Comparison of ENCODE assay signal across 8 cellular contexts in genomic region chr19:4267101-4267900, GRCh38. TPM values are rescaled to one million over a fixed set of nuclear protein-coding genes. Genes with fewer than 3 reads are reported as not detected.
A peak's percentile ranks its signal among the peaks of the same experiment; 100 is the strongest.
DNase-seq lines count a peak whose midpoint lies in the region; ATAC-seq, FAIRE-seq and TF ChIP-seq lines count a peak whose summit lies in the region.

No MANE protein-coding gene starts in this region.

- no peaks in the 10 kb centered on the region for H3K4me1 ChIP-seq in pancreas
- no peaks in the 10 kb centered on the region for H3K4me1 ChIP-seq in aorta (ENCODE audit: control insufficient read depth in 1 of 2, insufficient read depth in 2 of 2, low read length in 2 of 2)

- H3K27ac ChIP-seq in pancreas (peak overlapping the region in 1 of 4 donors; percentile 29), aorta (ENCODE audit: low read depth in 1 of 2, low read length in 2 of 2) (no peak overlapping the region)

- H3K4me3 ChIP-seq in pancreas = no peak overlapping the region
- no peak overlapping the region for H3K4me3 ChIP-seq in aorta (ENCODE audit: low read length in 2 of 2)

- H3K27me3 ChIP-seq in pancreas (no peaks in the 10 kb centered on the region), aorta (ENCODE audit: control insufficient read depth in 1 of 2, insufficient read depth in 2 of 2, low read length in 1 of 2) (no peaks in the 10 kb centered on the region)

- intact Hi-C loops in pancreas (cut with DNase I) (loop anchor here in 2 of 3 donors (5.0 to 10.0 kb wide), 2 partner anchors 85 to 88 kb away; no protein-coding TSS in a partner anchor), aorta (cut with DNase I) (loop anchor here (5.0 to 10.0 kb wide), 3 partner anchors 135 to 258 kb away; partner anchors contain the start of genes CHAF1A (in 1 of the 2) and SH3GL1 (in 1 of the 2))

- H3K36me3 ChIP-seq in pancreas (peaks cover 0 to 44% (median 3%) of the 10 kb centered on the region in 3 donors), aorta (ENCODE audit: control insufficient read depth in 1 of 2, insufficient read depth in 2 of 2, low read length in 1 of 2) (peaks cover 0 to 11% of the 10 kb centered on the region in 2 donors)

- H3K9me3 ChIP-seq in pancreas = no peaks in the 10 kb centered on the region
- H3K9me3 ChIP-seq in aorta (ENCODE audit: control insufficient read depth, low read length) = no peaks in the 10 kb centered on the region

- no peak for FAIRE-seq in RCC 7860 (lab: Jason Lieb, UNC)
- no peak for FAIRE-seq in pancreas (lab: Jason Lieb, UNC)

- ATAC-seq in pancreas (peak; percentile 63 to 87 (median 76)), aorta (ENCODE audit: low FRiP score) (peak; percentile 70)

- DNase-seq in AG08396 (ENCODE audit: low spot score) = peak; percentile 73
- DNase-seq in H4 (ENCODE audit: low spot score) = peak; percentile 64
- DNase-seq in RCC 7860 (ENCODE audit: low spot score) = peak; percentile 61
- DNase-seq in activated T-cell treated with anti-CD3 and anti-CD28 coated beads, Interleukin-2, amount 50 U/mL, for 48 hours = peak; percentile 78 to 79
- peak; percentile 21 for DNase-seq in fibroblast of the conjunctiva (ENCODE audit: low read depth)
- DNase-seq in pancreas = peak in 5 of 6 donors; percentile 48 to 87 (median 74)
- peak; percentile 54 to 85 for DNase-seq in aorta
- DNase-seq in ureter (ENCODE audit: low spot score) = no peak

- TF ChIP-seq CTCF in pancreas (IDR thresholded peaks at IDR 0.05) = peak; percentile 70 to 78 (median 72)

- 37 to 48% methylated on average over 19 to 21 of the region's 21 CpGs for WGBS in pancreas, 2 donors
- WGBS in aorta, 2 donors = 39 to 43% methylated on average over 20 to 21 of the region's 21 CpGs

RNA-seq across cellular contexts. Expression of gene SHD, which starts 11.8 kb away (rescaled TPM):
- total RNA-seq in H4 (2014; rRNA removed; shearing (Covaris generic)) = not detected in 2 replicates
- total RNA-seq in pancreas (not detected), aorta (not detected), ureter (not detected)
- polyA plus RNA-seq in pancreas (not detected), aorta (1 to 10 TPM in 1 of 2 donors, not detected in 1; 1.5 TPM)

RNA-seq across cellular contexts. Expression of gene YJU2, which starts 20.4 kb away (rescaled TPM):
- total RNA-seq in H4 (2014; rRNA removed; shearing (Covaris generic)) = 20.9 and 28.9 TPM in 2 replicates
- total RNA-seq in pancreas (10 to 100 TPM in 4 of 6 donors, 1 to 10 TPM in 2; 9.8 to 13.9 (median 11.2) TPM), aorta (10 to 100 TPM; 12.5 to 15.0 TPM), ureter (22.2 TPM)
- polyA plus RNA-seq in pancreas (10 to 100 TPM; 25.0 to 32.0 TPM), aorta (10 to 100 TPM; 12.4 to 25.2 TPM)

RNA-seq across cellular contexts. Expression of gene TMIGD2, which starts 34.9 kb away (rescaled TPM):
- total RNA-seq in H4 (2014; rRNA removed; shearing (Covaris generic)) = not detected in 2 replicates
- total RNA-seq in pancreas (under 1 TPM in 2 of 6 donors, not detected in 4; 0.16 to 0.28 TPM), aorta (under 1 TPM in 1 of 2 donors, not detected in 1; 0.26 TPM), ureter (1.2 TPM)
- polyA plus RNA-seq in pancreas (not detected), aorta (1 to 10 TPM in 1 of 2 donors, under 1 TPM in 1; 0.23 to 1.4 TPM)

RNA-seq across cellular contexts. Expression of gene FSD1, which starts 37.1 kb away (rescaled TPM):
- total RNA-seq in H4 (2014; rRNA removed; shearing (Covaris generic)) = 19.0 and 26.7 TPM in 2 replicates
- total RNA-seq in pancreas (under 1 TPM in 1 of 6 donors, not detected in 5; 0.50 TPM), aorta (under 1 TPM in 1 of 2 donors, not detected in 1; 0.84 TPM), ureter (not detected)
- polyA plus RNA-seq in pancreas (under 1 TPM in 1 of 2 donors, not detected in 1; 0.21 TPM), aorta (not detected)

RNA-seq across cellular contexts. Expression of gene EBI3, which starts 38.0 kb away (rescaled TPM):
- total RNA-seq in H4 (2014; rRNA removed; shearing (Covaris generic)) = 0.33 and 1.2 TPM in 2 replicates
- 1 to 10 TPM in 4 of 6 donors, not detected in 2; 1.1 to 2.2 (median 1.3) TPM for total RNA-seq in pancreas
- under 1 TPM; 0.52 to 0.87 TPM for polyA plus RNA-seq in pancreas
- 1 to 10 TPM; 3.3 to 3.7 TPM for total RNA-seq in aorta
- polyA plus RNA-seq in aorta = 1 to 10 TPM; 1.3 to 7.9 TPM
- total RNA-seq in ureter = 1.5 TPM
